Comparison of ENCODE assay signal across 8 cellular contexts in genomic region chr1:207049974-207050391, GRCh38. TPM values are rescaled to one million over a fixed set of nuclear protein-coding genes. Genes with fewer than 3 reads are reported as not detected.
A peak's percentile ranks its signal among the peaks of the same experiment; 100 is the strongest.
DNase-seq lines count a peak whose midpoint lies in the region; ATAC-seq and TF ChIP-seq lines count a peak whose summit lies in the region.

No MANE protein-coding gene starts in this region.

- no peaks in the 10 kb centered on the region for H3K27me3 ChIP-seq in layer of hippocampus (ENCODE audit: control insufficient read depth, insufficient read depth, low read length)

- H3K4me3 Mint-ChIP-seq in T-helper 2 cell treated with Interferon-gamma antibody and Interleukin-4, amounts not matched to agents 5 μg/mL and 100 μg/mL, for 36 hours: peak overlapping the region; percentile 100
- H3K4me3 Mint-ChIP-seq in chondrocyte (ENCODE audit: unreplicated experiment): peak overlapping the region; percentile 86

- peak; percentile 89 for TF ChIP-seq CTCF in AG10803 (conservative IDR thresholded peaks at IDR 0.05; ENCODE audit: low read length)
- TF ChIP-seq CTCF in chondrocyte (IDR thresholded peaks at IDR 0.05): peak; percentile 89

- peaks cover 34% of the 10 kb centered on the region for H3K36me3 Mint-ChIP-seq in T-helper 2 cell treated with Interferon-gamma antibody and Interleukin-4, amounts not matched to agents 5 μg/mL and 100 μg/mL, for 36 hours (ENCODE audit: low read depth)
- H3K36me3 Mint-ChIP-seq in chondrocyte (ENCODE audit: low read depth): peaks cover 6% of the 10 kb centered on the region

- DNase-seq in AG10803 (ENCODE audit: low read depth) (peak; percentile 56), MV-4-11 (lab: John Stamatoyannopoulos, UW) (peak; percentile 67), chondrocyte (ENCODE audit: low spot score) (no peak)
- DNase-seq in T-helper 2 cell treated with Interferon-gamma antibody and Interleukin-4, amounts not matched to agents 5 μg/mL and 100 μg/mL, for 36 hours (ENCODE audit: low spot score): peak; percentile 20
- DNase-seq in stimulated activated CD4-positive, alpha-beta T cell treated with anti-CD3 and anti-CD28 coated beads, Interleukin-4, amount 100 ng/mL, for 4 hours: peak; percentile 26 to 45

- H3K4me3 ChIP-seq in AG10803 (ENCODE audit: low read length): peak overlapping the region; percentile 98

- H3K4me1 Mint-ChIP-seq in T-helper 2 cell treated with Interferon-gamma antibody and Interleukin-4, amounts not matched to agents 5 μg/mL and 100 μg/mL, for 36 hours (ENCODE audit: low read depth): peaks cover 52% of the 10 kb centered on the region
- H3K4me1 Mint-ChIP-seq in chondrocyte (ENCODE audit: low read depth): peaks cover 61% of the 10 kb centered on the region

- H3K9me3 Mint-ChIP-seq in T-helper 2 cell treated with Interferon-gamma antibody and Interleukin-4, amounts not matched to agents 5 μg/mL and 100 μg/mL, for 36 hours: no peaks in the 10 kb centered on the region
- no peaks in the 10 kb centered on the region for H3K9me3 Mint-ChIP-seq in chondrocyte (ENCODE audit: low read depth)

- peaks cover 1% of the 10 kb centered on the region for H3K27me3 Mint-ChIP-seq in T-helper 2 cell treated with Interferon-gamma antibody and Interleukin-4, amounts not matched to agents 5 μg/mL and 100 μg/mL, for 36 hours (ENCODE audit: low read depth)
- H3K27me3 Mint-ChIP-seq in chondrocyte (ENCODE audit: low read depth): no peaks in the 10 kb centered on the region

- peak overlapping the region; percentile 99 for H3K27ac Mint-ChIP-seq in T-helper 2 cell treated with Interferon-gamma antibody and Interleukin-4, amounts not matched to agents 5 μg/mL and 100 μg/mL, for 36 hours
- H3K27ac Mint-ChIP-seq in chondrocyte (ENCODE audit: unreplicated experiment): peak overlapping the region; percentile 95

- peak overlapping the region; percentile 93 for H3K27ac ChIP-seq in layer of hippocampus (ENCODE audit: low read depth, low read length)

- peak; percentile 24 for ATAC-seq in GM18909 (IDR thresholded peaks at IDR 0.05; ENCODE audit: poor library complexity, unreplicated experiment)
- ATAC-seq in HG03565 (IDR thresholded peaks at IDR 0.05; ENCODE audit: unreplicated experiment): no peak

RNA-seq across cellular contexts. Expression of gene YOD1, which starts 1.0 kb away (rescaled TPM):
- total RNA-seq in chondrocyte: 5.3 to 6.3 TPM (median 5.5 TPM) in 3 replicates

RNA-seq across cellular contexts. Expression of gene PFKFB2, which starts 3.1 kb away (rescaled TPM):
- total RNA-seq in chondrocyte: 13.3 to 15.5 TPM (median 14.8 TPM) in 3 replicates

RNA-seq across cellular contexts. Expression of gene C1orf116, which starts 17.4 kb away (rescaled TPM):
- total RNA-seq in chondrocyte: 0.07 to 0.10 TPM in 2 of 3 replicates, not detected in the other

RNA-seq across cellular contexts. Expression of gene C4BPB, which starts 38.7 kb away (rescaled TPM):
- not detected in 3 replicates for total RNA-seq in chondrocyte

RNA-seq across cellular contexts. Expression of gene C4BPA, which starts 54.0 kb away (rescaled TPM):
- not detected in 3 replicates for total RNA-seq in chondrocyte
